ENCODE assay signal across 1 cellular context in the genomic region with DNA sequence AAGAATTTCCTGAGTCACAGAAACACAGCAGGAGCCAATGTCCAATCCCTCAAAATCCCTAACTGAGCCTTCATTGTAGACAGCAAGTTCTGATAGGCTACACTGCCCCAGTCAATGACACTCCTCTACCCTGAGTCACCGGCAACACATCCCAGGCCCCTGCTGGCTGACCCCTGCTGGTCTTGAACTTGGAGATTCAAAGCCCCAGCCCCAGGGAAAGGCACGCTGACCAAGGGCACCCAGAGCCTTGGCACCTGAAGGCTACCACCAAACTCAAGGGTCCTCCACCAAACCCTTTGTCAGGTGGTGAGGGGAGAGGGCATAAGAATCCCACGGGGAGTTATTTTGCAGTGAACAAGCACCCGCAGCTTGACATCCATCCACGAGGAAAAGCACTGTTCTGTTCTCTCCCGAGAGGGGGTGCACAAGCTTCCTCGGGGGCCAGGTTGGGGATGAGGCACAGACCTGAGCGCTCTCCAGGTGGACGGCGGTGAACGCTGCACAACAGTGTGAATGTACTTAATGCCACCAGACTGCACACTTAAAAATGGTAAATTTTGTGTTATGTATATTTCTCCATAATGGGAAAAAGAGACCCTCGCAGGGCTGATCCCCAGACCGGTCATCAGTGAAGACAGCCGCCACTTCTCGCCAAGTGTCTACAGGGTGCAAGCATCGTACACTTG.
TF ChIP-seq lines count a peak whose summit lies in the region.

No MANE protein-coding gene starts in this region.

TF ChIP-seq in K562, 482 proteins besides CTCF, POLR2A, EP300 and RAD21 (continued from another document):
- TF ChIP-seq, protein P1, sequence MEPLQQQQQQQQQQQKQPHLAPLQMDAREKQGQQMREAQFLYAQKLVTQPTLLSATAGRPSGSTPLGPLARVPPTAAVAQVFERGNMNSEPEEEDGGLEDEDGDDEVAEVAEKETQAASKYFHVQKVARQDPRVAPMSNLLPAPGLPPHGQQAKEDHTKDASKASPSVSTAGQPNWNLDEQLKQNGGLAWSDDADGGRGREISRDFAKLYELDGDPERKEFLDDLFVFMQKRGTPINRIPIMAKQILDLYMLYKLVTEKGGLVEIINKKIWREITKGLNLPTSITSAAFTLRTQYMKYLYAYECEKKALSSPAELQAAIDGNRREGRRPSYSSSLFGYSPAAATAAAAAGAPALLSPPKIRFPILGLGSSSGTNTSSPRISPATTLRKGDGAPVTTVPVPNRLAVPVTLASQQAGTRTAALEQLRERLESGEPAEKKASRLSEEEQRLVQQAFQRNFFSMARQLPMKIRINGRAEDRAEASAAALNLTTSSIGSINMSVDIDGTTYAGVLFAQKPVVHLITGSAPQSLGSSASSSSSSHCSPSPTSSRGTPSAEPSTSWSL (CRISPR knock-in tag; IDR thresholded peaks at IDR 0.05; ENCODE audit: borderline replicate concordance): no peak
- TF ChIP-seq ZNF583 (CRISPR knock-in tag; IDR thresholded peaks at IDR 0.05): no peak
- no peak for TF ChIP-seq NR2F6 (CRISPR knock-in tag; IDR thresholded peaks at IDR 0.05)
- no peak for TF ChIP-seq CBFA2T3 (IDR thresholded peaks at IDR 0.05)
- no peak for TF ChIP-seq ZNF134 (CRISPR knock-in tag; conservative IDR thresholded peaks at IDR 0.05)
